Comparison of ENCODE assay signal across 9 cellular contexts in the genomic region with DNA sequence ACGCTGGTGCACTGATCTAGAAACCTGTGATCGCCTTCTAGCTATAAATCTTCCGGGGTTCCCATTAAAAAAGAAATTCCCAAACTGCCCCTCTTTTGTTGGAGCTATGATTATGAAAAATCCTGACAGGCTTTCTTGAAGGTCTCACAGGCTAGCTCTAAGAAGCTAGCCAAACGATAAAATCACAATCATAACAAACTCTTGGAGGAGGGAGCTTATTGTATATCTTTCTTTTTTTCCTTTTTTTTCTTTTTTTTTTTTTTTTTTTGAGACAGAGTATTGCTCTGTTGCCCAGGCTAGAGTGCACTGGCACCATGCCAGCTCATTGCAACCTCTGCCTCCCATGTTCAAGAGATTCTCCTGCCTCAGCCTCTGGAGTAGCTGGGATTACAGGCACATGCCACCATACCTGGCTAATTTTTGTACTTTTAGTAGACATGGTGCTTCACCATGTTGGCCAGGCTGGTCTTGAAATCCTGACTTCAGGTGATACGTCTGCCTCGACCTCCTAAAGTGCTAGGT.
DNase-seq lines count a peak whose midpoint lies in the region; ATAC-seq and TF ChIP-seq lines count a peak whose summit lies in the region.
"Had no signal": no experiment of that assay in that cellular context is flagged by ENCODE, and none has a peak within 500 bp of the region (broad histone marks: within the 10 kb centered on the region; RNA-seq: fewer than 3 reads in every experiment).

No MANE protein-coding gene starts in this region.

- no peak for TF ChIP-seq CTCF in AG04450 (IDR thresholded peaks at IDR 0.05; ENCODE audit: low read depth, low read length)
- no peak for TF ChIP-seq CTCF in brain microvascular endothelial cell (IDR thresholded peaks at IDR 0.05; ENCODE audit: low read depth, low read length, missing control alignments)

- no peak for DNase-seq in AG04450 (ENCODE audit: low read depth, low spot score)
- peak; percentile 49 for DNase-seq in MG63
- DNase-seq in brain microvascular endothelial cell: no peak
- DNase-seq in myocyte (ENCODE audit: low read depth): peak; percentile 18
- DNase-seq in GM03348 (ENCODE audit: low spot score): no peak
- no peak for DNase-seq in posterior cingulate gyrus
- no peak for DNase-seq in NCI-H146 (lab: John Stamatoyannopoulos, UW)
- DNase-seq: NCI-H1436 treated with DMSO at 0.1 percent for 48 hours had no signal

- H3K27me3 ChIP-seq in AG04450 (ENCODE audit: control insufficient read depth, insufficient read depth, low read length): no peaks in the 10 kb centered on the region
- no peaks in the 10 kb centered on the region for H3K27me3 ChIP-seq in MG63
- no peaks in the 10 kb centered on the region for H3K27me3 ChIP-seq in brain microvascular endothelial cell (replicated peaks)

- H3K27ac ChIP-seq in AG04450 (ENCODE audit: low read depth, low read length): peak overlapping the region; percentile 62
- peak overlapping the region; percentile 92 for H3K27ac ChIP-seq in brain microvascular endothelial cell

- no peak for ATAC-seq in GM18907 (IDR thresholded peaks at IDR 0.05; ENCODE audit: unreplicated experiment)

- POLR2A ChIA-PET in AG04450 (lab: Yijun Ruan, JAX): interaction anchor here (0.6 to 0.7 kb wide), 3 partner anchors 9 to 72 kb away, joined by 3 read pairs; partner anchors contain the start of gene MYO1E

- CTCF ChIA-PET in AG04450 (lab: Charles Lee): interaction anchor here (1.0 to 1.3 kb wide), 2 partner anchors 25 to 53 kb away, joined by 3 to 13 read pairs; no protein-coding TSS in a partner anchor

- intact Hi-C loops in posterior cingulate gyrus (cut with DNase I): loop anchor here (5.0 kb wide), 1 partner anchor 72 kb away; the partner anchor contains the start of gene MYO1E

- H3K9me3 ChIP-seq in AG04450 (ENCODE audit: control insufficient read depth, insufficient read depth, low read length) (no peaks in the 10 kb centered on the region), MG63 (no peaks in the 10 kb centered on the region)

- H3K36me3 ChIP-seq in MG63 (no peaks in the 10 kb centered on the region), brain microvascular endothelial cell (replicated peaks) (no peaks in the 10 kb centered on the region)

- in situ Hi-C loops in brain microvascular endothelial cell (cut with HindIII; ENCODE audit: low pct_ligation_motif_present, low sequenced_read_pairs): no loop called here

- H3K4me3 ChIP-seq in AG04450 (ENCODE audit: low read depth, low read length) (peak overlapping the region; percentile 7; the same call in 1 of the 2 replicates), MG63 (peak overlapping the region; percentile 22), brain microvascular endothelial cell (ENCODE audit: low read depth, low read length) (no peak overlapping the region)

Comparison
In these comparisons a context has a peak if more than half of its experiments do, and no peak if none do; other contexts are left out.
1. DNase-seq: peak in MG63 (single experiment) and myocyte (single experiment); none in AG04450 (single experiment), brain microvascular endothelial cell (single experiment), GM03348 (single experiment), posterior cingulate gyrus (0 of 10) and NCI-H146 (single experiment).